In the genomic region with DNA sequence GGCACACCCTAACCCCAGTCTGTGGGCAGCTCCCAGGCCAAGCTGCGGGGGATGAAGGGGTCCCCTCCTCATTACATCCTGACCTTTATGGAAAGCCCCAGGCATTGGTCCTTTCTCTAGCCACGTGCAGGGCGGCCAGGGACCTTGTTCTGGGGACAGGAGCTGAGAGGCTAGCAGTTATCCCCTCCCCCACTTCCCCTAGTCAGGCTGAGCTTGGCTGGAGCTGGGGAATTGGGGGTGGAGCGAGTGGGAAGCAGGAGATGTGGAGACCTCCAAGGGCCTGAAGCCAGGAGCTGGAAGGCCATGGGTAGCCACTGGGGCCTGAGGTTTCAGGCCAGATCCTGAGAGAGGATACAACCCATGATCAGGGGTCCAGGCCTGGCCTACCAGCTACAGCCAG, we compare ENCODE assay signal across 1 cellular context.
TF ChIP-seq lines count a peak whose summit lies in the region.

No MANE protein-coding gene starts in this region.

TF ChIP-seq in H1, 55 proteins besides CTCF, POLR2A, EP300 and RAD21:
- TF ChIP-seq CHD1 (IDR thresholded peaks at IDR 0.05; ENCODE audit: low read depth, low read length) (no peak), KDM5A (IDR thresholded peaks at IDR 0.05; ENCODE audit: low read length) (no peak), ATF3 (IDR thresholded peaks at IDR 0.05; ENCODE audit: insufficient read depth, low read depth, low read length) (no peak), CBX8 (IDR thresholded peaks at IDR 0.05; ENCODE audit: borderline replicate concordance, low read depth, low read length) (no peak), CREB1 (IDR thresholded peaks at IDR 0.05) (no peak), KDM1A (IDR thresholded peaks at IDR 0.05; ENCODE audit: borderline replicate concordance, low read length) (no peak), SP2 (IDR thresholded peaks at IDR 0.05; ENCODE audit: low read length) (no peak), KDM4A (IDR thresholded peaks at IDR 0.05; ENCODE audit: low read depth, low read length, severe bottlenecking) (no peak), PHF8 (conservative IDR thresholded peaks at IDR 0.05; ENCODE audit: low read depth, low read length) (no peak), TCF12 (IDR thresholded peaks at IDR 0.05; ENCODE audit: low read depth, low read length) (no peak), JUN (IDR thresholded peaks at IDR 0.05; ENCODE audit: low read depth, low read length) (no peak), RNF2 (IDR thresholded peaks at IDR 0.05; ENCODE audit: borderline replicate concordance, low read depth, low read length, missing control alignments, poor library complexity, severe bottlenecking) (no peak), TBP (IDR thresholded peaks at IDR 0.05; ENCODE audit: low read depth, low read length) (no peak)
- TF ChIP-seq, protein P1, sequence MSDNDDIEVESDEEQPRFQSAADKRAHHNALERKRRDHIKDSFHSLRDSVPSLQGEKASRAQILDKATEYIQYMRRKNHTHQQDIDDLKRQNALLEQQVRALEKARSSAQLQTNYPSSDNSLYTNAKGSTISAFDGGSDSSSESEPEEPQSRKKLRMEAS (IDR thresholded peaks at IDR 0.05): no peak
